ENCODE assay signal across 19 cellular contexts in the genomic region with DNA sequence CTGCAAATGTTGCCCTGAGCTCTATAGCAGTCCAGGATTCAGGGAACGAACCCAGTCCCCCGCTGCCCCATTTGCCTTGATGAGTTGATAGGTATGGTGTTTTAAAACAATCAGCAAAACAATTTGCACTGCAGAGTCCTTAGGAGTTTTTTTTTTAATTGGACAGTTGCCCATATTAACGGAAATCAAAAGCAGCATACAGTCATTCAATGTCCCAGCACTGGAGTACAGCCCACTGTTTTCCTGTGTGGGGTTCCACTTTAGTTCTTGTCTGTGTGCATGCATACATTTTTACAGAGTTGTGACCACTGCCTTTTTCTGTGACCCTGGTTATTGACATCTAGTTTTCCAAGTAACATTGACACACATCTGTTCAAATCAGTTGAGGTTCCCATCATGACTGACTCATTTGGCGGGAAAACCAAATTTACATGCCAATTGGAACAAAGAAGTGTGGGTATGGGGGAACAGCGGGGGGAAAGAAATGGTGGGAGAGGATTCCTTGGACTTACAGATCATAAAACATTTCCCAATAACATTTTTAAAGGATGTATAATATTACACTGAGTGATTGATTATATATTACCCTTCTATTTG.
DNase-seq lines count a peak whose midpoint lies in the region; ATAC-seq, FAIRE-seq and TF ChIP-seq lines count a peak whose summit lies in the region.
"Had no signal": no experiment of that assay in that cellular context is flagged by ENCODE, and none has a peak within 500 bp of the region (broad histone marks: within the 10 kb centered on the region; RNA-seq: fewer than 3 reads in every experiment).

No MANE protein-coding gene starts in this region.

- peak; percentile 41 for DNase-seq in GM23338 (ENCODE audit: low spot score)
- peak; percentile 15 for DNase-seq in NCI-H69 (lab: John Stamatoyannopoulos, UW)
- DNase-seq in endothelial cell of umbilical vein (ENCODE audit: low read depth, low spot score): peak; percentile 50
- no peak for DNase-seq in pancreas
- no peak for DNase-seq in T-helper 9 cell
- DNase-seq in stimulated activated CD4-positive, alpha-beta T cell treated with anti-CD3 and anti-CD28 coated beads, Interleukin-4, amount 100 ng/mL, for 4 hours: no peak
- DNase-seq: activated CD4-positive, alpha-beta T cell treated with anti-CD3 and anti-CD28 coated beads, Interleukin-2, amount 50 U/mL, for 48 hours; activated effector memory CD4-positive, alpha-beta T cell treated with Interleukin-2 at 50 U/mL for 16 hours; activated naive CD8-positive, alpha-beta T cell treated with anti-CD3 and anti-CD28 coated beads, Interleukin-2, amount 10 ng/mL, durations not matched to agents 7 days and 5 days; erythroblast; hypothalamus; spleen; stimulated activated CD4-positive, alpha-beta T cell treated with anti-CD3 and anti-CD28 coated beads, Interleukin-4, amount 100 ng/mL, for 1 hour; stimulated activated naive CD8-positive, alpha-beta T cell treated with anti-CD3 and anti-CD28 coated beads, Interleukin-15, Interleukin-2, amounts not matched to agents 100 U/mL and 50 U/mL, for 24 hours; tibial artery had no signal

- TF ChIP-seq CTCF in GM23338 (conservative IDR thresholded peaks at IDR 0.05; ENCODE audit: low read depth in 2 of 2): no peak
- TF ChIP-seq CTCF in endothelial cell of umbilical vein (IDR thresholded peaks at IDR 0.05; ENCODE audit: extremely low read depth in 1 of 2, insufficient read depth in 1 of 2, low read depth in 1 of 2, low read length in 2 of 2): no peak
- TF ChIP-seq CTCF in pancreas (IDR thresholded peaks at IDR 0.05): no peak

- BruUV-seq in endothelial cell of umbilical vein (replicated peaks; lab: Mats Ljungman, UMichigan): no TSS peak

- no peaks in the 10 kb centered on the region for H3K36me3 Mint-ChIP-seq in GM23338 (ENCODE audit: low read depth)
- peaks cover under 1% of the 10 kb centered on the region for H3K36me3 Mint-ChIP-seq in activated T-helper 17 cell treated with anti-CD3 and anti-CD28 coated beads, Interleukin-2, amount 50 U/mL, for 72 hours (ENCODE audit: low read depth)

- no peaks in the 10 kb centered on the region for H3K9me1 ChIP-seq in endothelial cell of umbilical vein (replicated peaks; ENCODE audit: control insufficient read depth, extremely low read depth, insufficient read depth, low read length)

- FAIRE-seq in endothelial cell of umbilical vein (lab: Jason Lieb, UNC) (peak; percentile 79), pancreas (lab: Jason Lieb, UNC) (no peak)
- FAIRE-seq: frontal cortex, K562 had no signal

- H3K4me1 ChIP-seq in GM23338 (ENCODE audit: insufficient read depth) (peaks cover 47% of the 10 kb centered on the region), endothelial cell of umbilical vein (ENCODE audit: control insufficient read depth, extremely low read depth, insufficient read depth, low read length) (peaks cover 29% of the 10 kb centered on the region), pancreas (peaks cover 0 to 3% (median 0%) of the 10 kb centered on the region in 3 donors)

- no peak overlapping the region for H3K9ac ChIP-seq in endothelial cell of umbilical vein (replicated peaks; ENCODE audit: extremely low read depth, insufficient read depth, low read length)

- POLR2A ChIA-PET in endothelial cell of umbilical vein (lab: Charles Lee): no interaction called here

- no peak overlapping the region for H3K27ac ChIP-seq in GM23338 (ENCODE audit: low read depth)
- no peak overlapping the region for H3K27ac ChIP-seq in endothelial cell of umbilical vein (ENCODE audit: insufficient read depth, low read depth, low read length)
- H3K27ac ChIP-seq in pancreas: no peak overlapping the region
- H3K27ac ChIP-seq: tibial artery had no signal

- 0 out of 2 replicates have a peak, but pooled peaks cover 5% of the 10 kb centered on the region for H3F3A ChIP-seq in GM23338 (replicated peaks; ENCODE audit: low read depth)

- peaks cover 41% of the 10 kb centered on the region for H3K4me1 Mint-ChIP-seq in GM23338
- H3K4me1 Mint-ChIP-seq in activated T-helper 17 cell treated with anti-CD3 and anti-CD28 coated beads, Interleukin-2, amount 50 U/mL, for 72 hours: peaks cover 2% of the 10 kb centered on the region

- H3K4me3 Mint-ChIP-seq in GM23338: peak overlapping the region; percentile 46; the same call in 2 of the 3 replicates
- H3K4me3 Mint-ChIP-seq in activated T-helper 17 cell treated with anti-CD3 and anti-CD28 coated beads, Interleukin-2, amount 50 U/mL, for 72 hours: no peak overlapping the region

- H3K9me2 ChIP-seq in GM23338 (ENCODE audit: insufficient read depth): no peaks in the 10 kb centered on the region

- dilution Hi-C loops in endothelial cell of umbilical vein (cut with MboI; ENCODE audit: extremely low pct_ligation_motif_present, low sequenced_read_pairs): no loop called here

- H3K9me3 Mint-ChIP-seq in GM23338: no peaks in the 10 kb centered on the region
- H3K9me3 Mint-ChIP-seq in activated T-helper 17 cell treated with anti-CD3 and anti-CD28 coated beads, Interleukin-2, amount 50 U/mL, for 72 hours: no peaks in the 10 kb centered on the region
- H3K9me3 Mint-ChIP-seq: activated naive CD8-positive, alpha-beta T cell treated with anti-CD3 and anti-CD28 coated beads, Interleukin-2, amount 10 ng/mL, durations not matched to agents 7 days and 5 days had no signal

- 46 to 49% methylated on average over 5 of the region's 5 CpGs for WGBS in pancreas, 2 donors

- intact Hi-C loops in endothelial cell of umbilical vein (cut with micrococcal nuclease): no loop called here
- intact Hi-C loops in pancreas (cut with DNase I): no loop called here

- H3K27me3 ChIP-seq in GM23338 (ENCODE audit: insufficient read depth): peaks cover 41% of the 10 kb centered on the region
- no peaks in the 10 kb centered on the region for H3K27me3 ChIP-seq in endothelial cell of umbilical vein (ENCODE audit: control insufficient read depth in 2 of 2, insufficient read depth in 2 of 2, low read length in 2 of 2)
- peaks cover 0 to 54% (median 9%) of the 10 kb centered on the region in 4 donors for H3K27me3 ChIP-seq in pancreas

- ATAC-seq in GM23338 (no peak), pancreas (peak in 3 of 4 donors; percentile 19 to 35 (median 20))
- ATAC-seq in activated T-helper 17 cell treated with anti-CD3 and anti-CD28 coated beads, Interleukin-2, amount 50 U/mL, for 72 hours (replicated peaks): no peak
- ATAC-seq: stimulated activated naive CD8-positive, alpha-beta T cell treated with anti-CD3 and anti-CD28 coated beads, Interleukin-15, Interleukin-2, amounts not matched to agents 100 U/mL and 50 U/mL, for 24 hours had no signal

- H3K36me3 ChIP-seq in GM23338 (ENCODE audit: insufficient read depth) (no peaks in the 10 kb centered on the region), endothelial cell of umbilical vein (ENCODE audit: control insufficient read depth in 2 of 2, extremely low read depth in 1 of 2, insufficient read depth in 2 of 2, low read length in 2 of 2) (peaks cover 0 to 8% of the 10 kb centered on the region in 2 experiments), pancreas (no peaks in the 10 kb centered on the region)
- H3K36me3 ChIP-seq: tibial artery had no signal

- H3K27me3 Mint-ChIP-seq in GM23338 (ENCODE audit: insufficient read depth, low read depth, poor library complexity): peaks cover 43% of the 10 kb centered on the region
- peaks cover 6% of the 10 kb centered on the region for H3K27me3 Mint-ChIP-seq in activated T-helper 17 cell treated with anti-CD3 and anti-CD28 coated beads, Interleukin-2, amount 50 U/mL, for 72 hours

- H3K79me2 ChIP-seq in GM23338 (replicated peaks; ENCODE audit: insufficient read depth): no peaks in the 10 kb centered on the region
- H3K79me2 ChIP-seq in endothelial cell of umbilical vein (ENCODE audit: control insufficient read depth, insufficient read depth, low read length): peaks cover 16% of the 10 kb centered on the region

- no peak for TF ChIP-seq POLR2A in endothelial cell of umbilical vein (IDR thresholded peaks at IDR 0.05; ENCODE audit: low read depth, low read length)

- no peak overlapping the region for H3K4me3 ChIP-seq in GM23338
- H3K4me3 ChIP-seq in endothelial cell of umbilical vein (replicated peaks in 1 of 3; ENCODE audit: insufficient read depth in 1 of 3, low read depth in 1 of 3, low read length in 3 of 3): no peak overlapping the region
- H3K4me3 ChIP-seq in pancreas: no peak overlapping the region
- H3K4me3 ChIP-seq: K562, lung, spleen, tibial artery had no signal

- no peak overlapping the region for H3K27ac Mint-ChIP-seq in GM23338
- H3K27ac Mint-ChIP-seq in activated T-helper 17 cell treated with anti-CD3 and anti-CD28 coated beads, Interleukin-2, amount 50 U/mL, for 72 hours: no peak overlapping the region
- H3K27ac Mint-ChIP-seq: activated naive CD8-positive, alpha-beta T cell treated with anti-CD3 and anti-CD28 coated beads, Interleukin-2, amount 10 ng/mL, durations not matched to agents 7 days and 5 days had no signal

- H2AFZ ChIP-seq in GM23338: no peak overlapping the region
- no peak overlapping the region for H2AFZ ChIP-seq in endothelial cell of umbilical vein (ENCODE audit: low read depth, low read length)

- H4K20me1 ChIP-seq in GM23338 (replicated peaks; ENCODE audit: insufficient read depth): no peaks in the 10 kb centered on the region
- no peaks in the 10 kb centered on the region for H4K20me1 ChIP-seq in endothelial cell of umbilical vein (replicated peaks; ENCODE audit: control insufficient read depth, extremely low read depth, insufficient read depth, low read length)

- CTCF ChIA-PET in endothelial cell of umbilical vein (lab: Charles Lee): interaction anchor here (0.7 to 1.3 kb wide), 4 partner anchors 22 to 221 kb away, joined by 3 to 5 read pairs (median 3); no protein-coding TSS in a partner anchor

- no peaks in the 10 kb centered on the region for H3K9me3 ChIP-seq in endothelial cell of umbilical vein (replicated peaks; ENCODE audit: control insufficient read depth, insufficient read depth, low read length)
- no peaks in the 10 kb centered on the region for H3K9me3 ChIP-seq in pancreas
- H3K9me3 ChIP-seq: spleen, tibial artery had no signal

- H3K4me2 ChIP-seq in GM23338: peak overlapping the region; percentile 78
- peak overlapping the region; percentile 3 for H3K4me2 ChIP-seq in endothelial cell of umbilical vein (ENCODE audit: insufficient read depth, low read length)

TF ChIP-seq in GM23338, 12 proteins besides CTCF, POLR2A, EP300 and RAD21 (continues in another document):
- TF ChIP-seq JUNB (IDR thresholded peaks at IDR 0.05; ENCODE audit: unreplicated experiment): no peak

TF ChIP-seq in endothelial cell of umbilical vein, 7 proteins besides CTCF, POLR2A, EP300 and RAD21 (continues in another document):
- no peak for TF ChIP-seq MYC (IDR thresholded peaks at IDR 0.05; ENCODE audit: low read depth, low read length)
- no peak for TF ChIP-seq GATA2 (IDR thresholded peaks at IDR 0.05; ENCODE audit: insufficient read depth, insufficient read length, low read depth, low read length)
- no peak for TF ChIP-seq EZH2 (IDR thresholded peaks at IDR 0.05; ENCODE audit: borderline replicate concordance, low read depth, low read length, severe bottlenecking)
- no peak for TF ChIP-seq POLR2AphosphoS5 (IDR thresholded peaks at IDR 0.05; ENCODE audit: insufficient read depth, low read depth, low read length)
- TF ChIP-seq MAX (IDR thresholded peaks at IDR 0.05; ENCODE audit: insufficient read depth, insufficient read length): no peak

Comparison
In these comparisons a context has a peak if more than half of its experiments do, and no peak if none do; other contexts are left out.
1. ATAC-seq: peak in pancreas (3 of 4); none in GM23338 (single experiment) and activated T-helper 17 cell treated with anti-CD3 and anti-CD28 coated beads, Interleukin-2, amount 50 U/mL, for 72 hours (single experiment).
2. DNase-seq: peak in GM23338 (single experiment), NCI-H69 (single experiment) and endothelial cell of umbilical vein (single experiment); none in pancreas (0 of 6), T-helper 9 cell (single experiment) and stimulated activated CD4-positive, alpha-beta T cell treated with anti-CD3 and anti-CD28 coated beads, Interleukin-4, amount 100 ng/mL, for 4 hours (0 of 2).